Comparison of ENCODE assay signal across 19 cellular contexts in the genomic region with DNA sequence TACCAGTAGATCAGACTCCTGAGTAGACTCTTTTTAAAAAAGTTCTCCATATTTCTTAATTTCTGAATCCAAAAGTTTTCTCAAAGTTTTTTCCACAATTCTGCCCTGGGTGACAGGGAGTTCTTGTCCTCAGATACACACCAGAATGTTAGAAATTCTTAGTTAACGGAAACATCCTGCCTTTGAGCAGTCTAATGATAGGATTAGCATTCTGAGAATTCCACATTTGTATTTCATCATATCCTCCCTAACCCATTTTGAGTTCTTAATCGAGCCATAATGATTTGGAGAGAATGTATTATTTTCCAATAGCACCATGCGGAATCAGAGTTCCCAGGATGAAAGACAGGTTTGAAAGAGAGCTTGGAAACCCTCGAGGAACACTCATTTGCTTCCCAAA. TPM values are rescaled to one million over a fixed set of nuclear protein-coding genes. Genes with fewer than 3 reads are reported as not detected.
"Had no signal": no experiment of that assay in that cellular context is flagged by ENCODE, and none has a peak within 500 bp of the region (broad histone marks: within the 10 kb centered on the region; RNA-seq: fewer than 3 reads in every experiment).

No MANE protein-coding gene starts in this region.

- H3K4me3 ChIP-seq: lung, mucosa of descending colon, skin epidermis, tibial nerve had no signal

- H3K9me3 ChIP-seq: mucosa of descending colon, neutrophil, tibial nerve had no signal

- H3K27me3 ChIP-seq: tibial nerve had no signal

- H3K4me3 Mint-ChIP-seq: activated naive CD8-positive, alpha-beta T cell treated with anti-CD3 and anti-CD28 coated beads for 36 hours; activated T-helper 1 cell treated with anti-CD3 and anti-CD28 coated beads, Interleukin-12 subunit alpha, Interleukin-12 subunit beta, Interleukin-2, Interleukin-4 antibody, amounts not matched to agents 30 ng/mL and 10 ng/mL and 1 ng/mL, durations not matched to agents 14 hours and 24 hours and 36 hours; immature natural killer cell; naive thymus-derived CD8-positive, alpha-beta T cell had no signal

- H3K4me1 Mint-ChIP-seq: activated naive CD8-positive, alpha-beta T cell treated with anti-CD3 and anti-CD28 coated beads for 36 hours; immature natural killer cell; naive thymus-derived CD8-positive, alpha-beta T cell had no signal

- H3K36me3 Mint-ChIP-seq: activated naive CD8-positive, alpha-beta T cell treated with anti-CD3 and anti-CD28 coated beads for 36 hours had no signal

- DNase-seq: activated CD4-positive, CD25-positive, alpha-beta regulatory T cell treated with anti-CD3 and anti-CD28 coated beads, Interleukin-2, amount 50 U/mL, for 72 hours; activated naive CD8-positive, alpha-beta T cell treated with anti-CD3 and anti-CD28 coated beads for 36 hours; cortex of kidney; effector CD8-positive, alpha-beta T cell; foreskin melanocyte; head of caudate nucleus; immature natural killer cell; left colon; mucosa of descending colon; naive thymus-derived CD8-positive, alpha-beta T cell; retina; stimulated activated CD4-positive, alpha-beta T cell treated with anti-CD3 and anti-CD28 coated beads, Interleukin-4, amount 100 ng/mL, for 24 hours; stimulated activated naive CD4-positive, alpha-beta T cell treated with Interleukin-2 at 50 U/mL for 16 hours; substantia nigra had no signal

- ATAC-seq: left colon; mucosa of descending colon; naive thymus-derived CD8-positive, alpha-beta T cell had no signal

- H3K9me3 Mint-ChIP-seq: activated naive CD8-positive, alpha-beta T cell treated with anti-CD3 and anti-CD28 coated beads for 36 hours had no signal

- H3K27ac Mint-ChIP-seq: activated naive CD8-positive, alpha-beta T cell treated with anti-CD3 and anti-CD28 coated beads for 36 hours; activated T-helper 1 cell treated with anti-CD3 and anti-CD28 coated beads, Interleukin-12 subunit alpha, Interleukin-12 subunit beta, Interleukin-2, Interleukin-4 antibody, amounts not matched to agents 30 ng/mL and 10 ng/mL and 1 ng/mL, durations not matched to agents 14 hours and 24 hours and 36 hours; immature natural killer cell had no signal

- H3K27ac ChIP-seq: neutrophil, skin epidermis, tibial nerve had no signal

- H3K4me1 ChIP-seq: tibial nerve had no signal

- H3K36me3 ChIP-seq: neutrophil, tibial nerve had no signal

RNA-seq across cellular contexts. Expression of gene TMEM178B, which starts 30.2 kb away (rescaled TPM):
- total RNA-seq: naive thymus-derived CD8-positive, alpha-beta T cell had no signal
- polyA plus RNA-seq: immature natural killer cell had no signal
